ENCODE assay signal across 1 cellular context in genomic region chr11:57667715-57668466, GRCh38.
TF ChIP-seq lines count a peak whose summit lies in the region.

TSS of gene ZDHHC5 (plus strand) at chr11:57668114. CDS start at chr11:57673091, 4,977 bp downstream.

TF ChIP-seq in WTC11, 78 proteins besides CTCF, POLR2A, EP300 and RAD21 (continued from another document):
- peak; percentile 84; the same call in 1 of the 2 replicates for TF ChIP-seq HMGXB4 (CRISPR knock-in tag; IDR thresholded peaks at IDR 0.05)
- peak; percentile 74 for TF ChIP-seq FOXP4 (CRISPR knock-in tag; IDR thresholded peaks at IDR 0.05)
